1 cellular context compared by ENCODE assay signal in genomic region chr6:29907637-29908340, GRCh38.
TF ChIP-seq lines count a peak whose summit lies in the region.

No MANE protein-coding gene starts in this region.

TF ChIP-seq in HepG2, 621 proteins besides CTCF, POLR2A, EP300 and RAD21 (continued from another document and continues in another):
- TF ChIP-seq, protein P1, sequence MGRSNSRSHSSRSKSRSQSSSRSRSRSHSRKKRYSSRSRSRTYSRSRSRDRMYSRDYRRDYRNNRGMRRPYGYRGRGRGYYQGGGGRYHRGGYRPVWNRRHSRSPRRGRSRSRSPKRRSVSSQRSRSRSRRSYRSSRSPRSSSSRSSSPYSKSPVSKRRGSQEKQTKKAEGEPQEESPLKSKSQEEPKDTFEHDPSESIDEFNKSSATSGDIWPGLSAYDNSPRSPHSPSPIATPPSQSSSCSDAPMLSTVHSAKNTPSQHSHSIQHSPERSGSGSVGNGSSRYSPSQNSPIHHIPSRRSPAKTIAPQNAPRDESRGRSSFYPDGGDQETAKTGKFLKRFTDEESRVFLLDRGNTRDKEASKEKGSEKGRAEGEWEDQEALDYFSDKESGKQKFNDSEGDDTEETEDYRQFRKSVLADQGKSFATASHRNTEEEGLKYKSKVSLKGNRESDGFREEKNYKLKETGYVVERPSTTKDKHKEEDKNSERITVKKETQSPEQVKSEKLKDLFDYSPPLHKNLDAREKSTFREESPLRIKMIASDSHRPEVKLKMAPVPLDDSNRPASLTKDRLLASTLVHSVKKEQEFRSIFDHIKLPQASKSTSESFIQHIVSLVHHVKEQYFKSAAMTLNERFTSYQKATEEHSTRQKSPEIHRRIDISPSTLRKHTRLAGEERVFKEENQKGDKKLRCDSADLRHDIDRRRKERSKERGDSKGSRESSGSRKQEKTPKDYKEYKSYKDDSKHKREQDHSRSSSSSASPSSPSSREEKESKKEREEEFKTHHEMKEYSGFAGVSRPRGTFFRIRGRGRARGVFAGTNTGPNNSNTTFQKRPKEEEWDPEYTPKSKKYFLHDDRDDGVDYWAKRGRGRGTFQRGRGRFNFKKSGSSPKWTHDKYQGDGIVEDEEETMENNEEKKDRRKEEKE (IDR thresholded peaks at IDR 0.05) = no peak
- no peak for TF ChIP-seq ZBTB49 (CRISPR knock-in tag; IDR thresholded peaks at IDR 0.05; ENCODE audit: borderline replicate concordance)
- TF ChIP-seq TMF1 (CRISPR knock-in tag; IDR thresholded peaks at IDR 0.05; ENCODE audit: low read depth) = no peak
- TF ChIP-seq ZNF605 (CRISPR knock-in tag; IDR thresholded peaks at IDR 0.05) = peak; percentile 65; the same call in 1 of the 2 replicates
- peak; percentile 54 for TF ChIP-seq ZFX (CRISPR knock-in tag; IDR thresholded peaks at IDR 0.05; ENCODE audit: low read depth)
- peak; percentile 44; the same call in 1 of the 2 replicates for TF ChIP-seq RXRB (CRISPR knock-in tag; IDR thresholded peaks at IDR 0.05; ENCODE audit: borderline replicate concordance)
- TF ChIP-seq RBM22 (optimal IDR thresholded peaks at IDR 0.05; ENCODE audit: low read length) = no peak
- TF ChIP-seq NFIB (CRISPR knock-in tag; IDR thresholded peaks at IDR 0.05; ENCODE audit: borderline replicate concordance) = no peak
- peak; percentile 70 for TF ChIP-seq HNF4A (CRISPR knock-in tag; IDR thresholded peaks at IDR 0.05)
- peak; percentile 25; the same call in 1 of the 2 replicates for TF ChIP-seq CREM (IDR thresholded peaks at IDR 0.05)
- no peak for TF ChIP-seq CREM (CRISPR knock-in tag; IDR thresholded peaks at IDR 0.05)
- TF ChIP-seq ZFP90 (CRISPR knock-in tag; IDR thresholded peaks at IDR 0.05; ENCODE audit: borderline replicate concordance) = 0 out of 2 replicates have a peak, but pooled peaks have one; percentile 37
- 0 out of 2 replicates have a peak, but pooled peaks have one; percentile 8 for TF ChIP-seq NCOA2 (CRISPR knock-in tag; IDR thresholded peaks at IDR 0.05)
- TF ChIP-seq, protein P2, sequence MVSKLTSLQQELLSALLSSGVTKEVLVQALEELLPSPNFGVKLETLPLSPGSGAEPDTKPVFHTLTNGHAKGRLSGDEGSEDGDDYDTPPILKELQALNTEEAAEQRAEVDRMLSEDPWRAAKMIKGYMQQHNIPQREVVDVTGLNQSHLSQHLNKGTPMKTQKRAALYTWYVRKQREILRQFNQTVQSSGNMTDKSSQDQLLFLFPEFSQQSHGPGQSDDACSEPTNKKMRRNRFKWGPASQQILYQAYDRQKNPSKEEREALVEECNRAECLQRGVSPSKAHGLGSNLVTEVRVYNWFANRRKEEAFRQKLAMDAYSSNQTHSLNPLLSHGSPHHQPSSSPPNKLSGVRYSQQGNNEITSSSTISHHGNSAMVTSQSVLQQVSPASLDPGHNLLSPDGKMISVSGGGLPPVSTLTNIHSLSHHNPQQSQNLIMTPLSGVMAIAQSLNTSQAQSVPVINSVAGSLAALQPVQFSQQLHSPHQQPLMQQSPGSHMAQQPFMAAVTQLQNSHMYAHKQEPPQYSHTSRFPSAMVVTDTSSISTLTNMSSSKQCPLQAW (CRISPR knock-in tag; IDR thresholded peaks at IDR 0.05) = peak; percentile 92
- TF ChIP-seq ZNF383 (CRISPR knock-in tag; IDR thresholded peaks at IDR 0.05; ENCODE audit: borderline replicate concordance) = no peak
- no peak for TF ChIP-seq ZZZ3 (CRISPR knock-in tag; IDR thresholded peaks at IDR 0.05; ENCODE audit: borderline replicate concordance)
- TF ChIP-seq ZNF276 (CRISPR knock-in tag; IDR thresholded peaks at IDR 0.05; ENCODE audit: low read depth) = no peak
- TF ChIP-seq HIVEP1 (CRISPR knock-in tag; IDR thresholded peaks at IDR 0.05) = peak; percentile 85
- TF ChIP-seq ZNF841 (CRISPR knock-in tag; IDR thresholded peaks at IDR 0.05; ENCODE audit: borderline replicate concordance) = no peak
- no peak for TF ChIP-seq SNAPC2 (CRISPR knock-in tag; IDR thresholded peaks at IDR 0.05)
- no peak for TF ChIP-seq KMT2A (CRISPR knock-in tag; IDR thresholded peaks at IDR 0.05)
- TF ChIP-seq ZNF709 (CRISPR knock-in tag; IDR thresholded peaks at IDR 0.05) = no peak
- TF ChIP-seq HNF4G (IDR thresholded peaks at IDR 0.05; ENCODE audit: borderline replicate concordance, low read depth, low read length) = peak; percentile 42
- no peak for TF ChIP-seq HNF4G (CRISPR knock-in tag; IDR thresholded peaks at IDR 0.05; ENCODE audit: borderline replicate concordance, low read depth)
- TF ChIP-seq NR1H2 (CRISPR knock-in tag; IDR thresholded peaks at IDR 0.05; ENCODE audit: borderline replicate concordance, low read depth) = no peak
- TF ChIP-seq HMG20B (CRISPR knock-in tag; conservative IDR thresholded peaks at IDR 0.05) = no peak
- peak; percentile 96 for TF ChIP-seq ZNF746 (CRISPR knock-in tag; IDR thresholded peaks at IDR 0.05)
- no peak for TF ChIP-seq PBX2 (CRISPR knock-in tag; IDR thresholded peaks at IDR 0.05)
- no peak for TF ChIP-seq SP1 (IDR thresholded peaks at IDR 0.05)
- no peak for TF ChIP-seq SP1 (CRISPR knock-in tag; IDR thresholded peaks at IDR 0.05)
- peak; percentile 79; the same call in 1 of the 2 replicates for TF ChIP-seq ZFP36L1 (CRISPR knock-in tag; IDR thresholded peaks at IDR 0.05)
- TF ChIP-seq NR2F6 (IDR thresholded peaks at IDR 0.05) = peak; percentile 57
- TF ChIP-seq NR2F6 (CRISPR knock-in tag; IDR thresholded peaks at IDR 0.05) = peak; percentile 48; the same call in 1 of the 2 replicates
- 0 out of 2 replicates have a peak, but pooled peaks have one; percentile 28 for TF ChIP-seq SAP130 (CRISPR knock-in tag; IDR thresholded peaks at IDR 0.05; ENCODE audit: low read depth)
- TF ChIP-seq ZNF367 (CRISPR knock-in tag; IDR thresholded peaks at IDR 0.05; ENCODE audit: borderline replicate concordance) = no peak
- TF ChIP-seq, protein P3, sequence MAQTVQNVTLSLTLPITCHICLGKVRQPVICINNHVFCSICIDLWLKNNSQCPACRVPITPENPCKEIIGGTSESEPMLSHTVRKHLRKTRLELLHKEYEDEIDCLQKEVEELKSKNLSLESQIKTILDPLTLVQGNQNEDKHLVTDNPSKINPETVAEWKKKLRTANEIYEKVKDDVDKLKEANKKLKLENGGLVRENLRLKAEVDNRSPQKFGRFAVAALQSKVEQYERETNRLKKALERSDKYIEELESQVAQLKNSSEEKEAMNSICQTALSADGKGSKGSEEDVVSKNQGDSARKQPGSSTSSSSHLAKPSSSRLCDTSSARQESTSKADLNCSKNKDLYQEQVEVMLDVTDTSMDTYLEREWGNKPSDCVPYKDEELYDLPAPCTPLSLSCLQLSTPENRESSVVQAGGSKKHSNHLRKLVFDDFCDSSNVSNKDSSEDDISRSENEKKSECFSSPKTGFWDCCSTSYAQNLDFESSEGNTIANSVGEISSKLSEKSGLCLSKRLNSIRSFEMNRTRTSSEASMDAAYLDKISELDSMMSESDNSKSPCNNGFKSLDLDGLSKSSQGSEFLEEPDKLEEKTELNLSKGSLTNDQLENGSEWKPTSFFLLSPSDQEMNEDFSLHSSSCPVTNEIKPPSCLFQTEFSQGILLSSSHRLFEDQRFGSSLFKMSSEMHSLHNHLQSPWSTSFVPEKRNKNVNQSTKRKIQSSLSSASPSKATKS (CRISPR knock-in tag; IDR thresholded peaks at IDR 0.05) = no peak
- TF ChIP-seq ZNF772 (CRISPR knock-in tag; IDR thresholded peaks at IDR 0.05) = no peak
- TF ChIP-seq, protein P4, sequence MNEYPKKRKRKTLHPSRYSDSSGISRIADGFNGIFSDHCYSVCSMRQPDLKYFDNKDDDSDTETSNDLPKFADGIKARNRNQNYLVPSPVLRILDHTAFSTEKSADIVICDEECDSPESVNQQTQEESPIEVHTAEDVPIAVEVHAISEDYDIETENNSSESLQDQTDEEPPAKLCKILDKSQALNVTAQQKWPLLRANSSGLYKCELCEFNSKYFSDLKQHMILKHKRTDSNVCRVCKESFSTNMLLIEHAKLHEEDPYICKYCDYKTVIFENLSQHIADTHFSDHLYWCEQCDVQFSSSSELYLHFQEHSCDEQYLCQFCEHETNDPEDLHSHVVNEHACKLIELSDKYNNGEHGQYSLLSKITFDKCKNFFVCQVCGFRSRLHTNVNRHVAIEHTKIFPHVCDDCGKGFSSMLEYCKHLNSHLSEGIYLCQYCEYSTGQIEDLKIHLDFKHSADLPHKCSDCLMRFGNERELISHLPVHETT (CRISPR knock-in tag; conservative IDR thresholded peaks at IDR 0.05) = no peak
- peak; percentile 92 for TF ChIP-seq PAXIP1 (CRISPR knock-in tag; conservative IDR thresholded peaks at IDR 0.05)
- TF ChIP-seq ZNF780A (CRISPR knock-in tag; IDR thresholded peaks at IDR 0.05) = no peak
- no peak for TF ChIP-seq AHR (CRISPR knock-in tag; IDR thresholded peaks at IDR 0.05)
- no peak for TF ChIP-seq ZNF749 (CRISPR knock-in tag; IDR thresholded peaks at IDR 0.05; ENCODE audit: borderline replicate concordance)
- peak; percentile 9; the same call in 1 of the 2 replicates for TF ChIP-seq ZNF331 (CRISPR knock-in tag; IDR thresholded peaks at IDR 0.05)
